ENCODE assay signal across 8 cellular contexts in the genomic region with DNA sequence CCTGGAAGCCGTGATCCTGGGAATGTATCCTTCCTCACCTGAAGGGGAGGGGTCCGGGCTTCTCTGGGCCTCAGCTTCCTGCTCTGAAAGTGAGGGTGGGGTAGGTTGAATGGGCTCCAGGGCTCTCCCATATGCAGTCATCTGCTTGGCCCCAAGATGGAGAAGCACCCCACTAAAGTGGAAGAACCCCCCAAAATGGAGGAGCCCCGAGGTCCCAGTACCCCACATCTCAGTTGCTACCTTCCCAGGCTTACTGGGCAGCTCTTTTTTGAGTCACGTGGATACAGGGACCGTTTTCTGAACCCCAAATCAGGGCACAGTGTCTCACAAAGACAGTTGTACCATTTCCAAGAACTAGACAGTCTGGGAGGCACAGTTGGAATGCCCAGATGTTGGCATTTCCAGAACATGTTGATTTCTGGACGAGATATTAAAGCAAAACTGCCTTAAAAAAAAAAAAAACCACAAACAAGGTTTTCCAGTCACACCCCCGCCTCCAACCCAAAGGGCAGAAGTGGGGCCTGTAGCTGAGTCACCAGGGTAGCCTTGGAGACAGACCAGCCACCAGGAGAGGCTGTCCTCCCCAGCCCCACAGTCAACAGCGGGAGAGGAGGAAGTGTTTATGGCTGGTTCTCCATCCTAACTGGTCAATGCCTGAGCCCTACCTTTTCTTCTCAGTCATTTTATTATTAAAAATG. TPM values are rescaled to one million over a fixed set of nuclear protein-coding genes. Genes with fewer than 3 reads are reported as not detected.
DNase-seq lines count a peak whose midpoint lies in the region; ATAC-seq and TF ChIP-seq lines count a peak whose summit lies in the region.

No MANE protein-coding gene starts in this region.

- intact Hi-C loops in natural killer cell (cut with micrococcal nuclease): no loop called here

- no peaks in the 10 kb centered on the region for H3K36me3 ChIP-seq in SJSA1

- no peak overlapping the region for H3K27ac ChIP-seq in SJSA1

- no peaks in the 10 kb centered on the region for H3K9me3 ChIP-seq in SJSA1 (replicated peaks)

- TF ChIP-seq POLR2A in erythroblast (IDR thresholded peaks at IDR 0.05; ENCODE audit: low read length): no peak

- no peaks in the 10 kb centered on the region for H3K9me3 Mint-ChIP-seq in natural killer cell

- H3K4me1 Mint-ChIP-seq in natural killer cell: peaks cover 0 to 18% of the 10 kb centered on the region in 2 donors

- no peak for TF ChIP-seq CTCF in natural killer cell (IDR thresholded peaks at IDR 0.05)

- H3K36me3 Mint-ChIP-seq in natural killer cell: no peaks in the 10 kb centered on the region

- no peak overlapping the region for H3K4me3 ChIP-seq in SJSA1

- H3K27me3 Mint-ChIP-seq in natural killer cell (ENCODE audit: low read depth in 2 of 2): no peaks in the 10 kb centered on the region

- H3K27ac Mint-ChIP-seq in natural killer cell: peak overlapping the region in 1 of 2 donors; percentile 29

- H3K4me1 ChIP-seq in SJSA1 (replicated peaks): peaks cover 5% of the 10 kb centered on the region; the same call in 1 of the 2 replicates

- DNase-seq in GM04504 (ENCODE audit: low read depth): peak; percentile 55
- DNase-seq in SJSA1 (ENCODE audit: low read depth in 1 of 2, low spot score in 2 of 2): peak; percentile 18 to 20
- peak; percentile 32 to 56 for DNase-seq in erythroblast (lab: John Stamatoyannopoulos, UW)
- no peak for DNase-seq in natural killer cell
- no peak for DNase-seq in NCI-H128 (lab: John Stamatoyannopoulos, UW; ENCODE audit: unreplicated experiment)
- DNase-seq in mesenteric fat pad (ENCODE audit: low spot score): no peak

- no peaks in the 10 kb centered on the region for H3K27me3 ChIP-seq in SJSA1 (replicated peaks)

- ATAC-seq in natural killer cell (peak in 2 of 3 donors; percentile 57 to 68), HG03469 (IDR thresholded peaks at IDR 0.05; ENCODE audit: unreplicated experiment) (no peak), HG02885 (IDR thresholded peaks at IDR 0.05; ENCODE audit: poor library complexity, unreplicated experiment) (no peak)

- no peak overlapping the region for H3K4me3 Mint-ChIP-seq in natural killer cell

RNA-seq across cellular contexts. Expression of a gene that starts 12.1 kb away (rescaled TPM):
- total RNA-seq in SJSA1 (2014; rRNA removed; shearing (Covaris generic)): 0.13 TPM in 1 of 2 replicates, not detected in the other
- 10 to 100 TPM in 2 of 3 donors, 1 to 10 TPM in 1; 9.5 to 15.0 (median 13.5) TPM for total RNA-seq in natural killer cell
- 12.9 TPM for total RNA-seq in mesenteric fat pad

RNA-seq across cellular contexts. Expression of a gene that starts 39.3 kb away (rescaled TPM):
- total RNA-seq in SJSA1 (2014; rRNA removed; shearing (Covaris generic)): 3.0 and 4.7 TPM in 2 replicates
- total RNA-seq in natural killer cell: 10 to 100 TPM; 12.2 to 20.2 (median 17.2) TPM
- total RNA-seq in mesenteric fat pad: 21.9 TPM

RNA-seq across cellular contexts. Expression of a gene that starts 52.9 kb away (rescaled TPM):
- total RNA-seq in SJSA1 (2014; rRNA removed; shearing (Covaris generic)): not detected in 2 replicates
- total RNA-seq in natural killer cell: not detected
- not detected for total RNA-seq in mesenteric fat pad

Comparison
In these comparisons a context has a peak if more than half of its experiments do, and no peak if none do; other contexts are left out.
1. DNase-seq: peak in GM04504 (single experiment), SJSA1 (2 of 2) and erythroblast (2 of 2); none in natural killer cell (single experiment), NCI-H128 (single experiment) and mesenteric fat pad (single experiment).
2. ATAC-seq: peak in natural killer cell (2 of 3); none in HG03469 (single experiment) and HG02885 (single experiment).